8 cellular contexts compared by ENCODE assay signal in the genomic region with DNA sequence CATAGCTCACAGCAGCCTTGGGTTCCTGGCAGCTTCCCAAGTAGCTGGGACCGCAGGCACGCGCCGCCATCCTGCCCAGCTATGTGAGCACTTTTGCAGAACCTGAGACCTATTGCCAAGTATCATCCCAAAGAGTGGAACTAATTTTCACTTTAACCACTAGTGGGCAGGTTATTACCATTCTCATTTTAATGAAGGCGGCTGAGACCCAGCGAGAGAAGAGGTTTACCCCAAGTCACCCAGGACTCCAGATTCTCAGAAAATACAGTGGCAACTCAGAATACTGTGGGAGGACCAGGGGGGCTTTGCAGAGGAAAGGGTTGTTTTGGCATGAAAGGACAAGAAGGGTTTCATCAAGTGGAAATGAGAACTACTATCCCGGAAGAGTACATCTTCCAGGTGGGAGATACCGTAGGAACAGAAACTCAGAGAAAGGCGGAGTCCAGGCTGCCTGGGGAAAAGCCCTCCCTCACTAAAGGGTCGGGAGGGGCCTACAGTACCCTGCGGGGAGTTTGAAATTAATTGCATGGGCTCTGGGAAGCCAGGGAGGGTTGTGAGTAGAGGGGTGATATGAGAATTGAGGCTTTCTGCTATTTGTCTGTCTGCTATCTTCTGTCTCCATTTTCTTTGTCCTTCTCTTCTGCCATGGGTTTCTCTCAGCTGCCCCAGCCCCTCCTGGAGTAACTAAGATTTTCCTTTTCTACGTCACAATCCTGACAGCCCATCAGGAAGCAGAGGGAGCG.
DNase-seq lines count a peak whose midpoint lies in the region; ATAC-seq and TF ChIP-seq lines count a peak whose summit lies in the region.

No MANE protein-coding gene starts in this region.

- ATAC-seq in HG03460 (IDR thresholded peaks at IDR 0.05; ENCODE audit: unreplicated experiment) (no peak), GM18519 (IDR thresholded peaks at IDR 0.05; ENCODE audit: low FRiP score, unreplicated experiment) (no peak)

- no peaks in the 10 kb centered on the region for H3K36me3 Mint-ChIP-seq in nephron progenitor cell (ENCODE audit: low read depth)

- peak overlapping the region; percentile 74 for H3K4me3 Mint-ChIP-seq in nephron progenitor cell

- peaks cover 62% of the 10 kb centered on the region for H3K27me3 Mint-ChIP-seq in nephron progenitor cell (ENCODE audit: low read depth, poor library complexity)

- no peaks in the 10 kb centered on the region for H3K9me3 Mint-ChIP-seq in nephron progenitor cell

- peaks cover 41% of the 10 kb centered on the region for H3K4me1 Mint-ChIP-seq in nephron progenitor cell

- DNase-seq in DMS53 treated with DMSO at 0.1 percent for 48 hours (lab: John Stamatoyannopoulos, UW; ENCODE audit: unreplicated experiment) (peak; percentile 87), HUDEP-2 (lab: John Stamatoyannopoulos, UW; ENCODE audit: unreplicated experiment in 76 of 76) (peak in 72 of 76 experiments; percentile 17 to 90 (median 69)), NCI-H748 (lab: John Stamatoyannopoulos, UW; ENCODE audit: unreplicated experiment) (peak; percentile 82), fibroblast of mammary gland (ENCODE audit: low read depth) (peak; percentile 94), nephron progenitor cell (no peak)
- DNase-seq in activated T-cell treated with anti-CD3 and anti-CD28 coated beads, Interleukin-2, amount 50 U/mL, for 1 hour: peak; percentile 56

- TF ChIP-seq CTCF in fibroblast of mammary gland (conservative IDR thresholded peaks at IDR 0.05; ENCODE audit: control insufficient read depth, insufficient read depth, low read depth, low read length): peak; percentile 64
- TF ChIP-seq CTCF in nephron progenitor cell (IDR thresholded peaks at IDR 0.05): peak; percentile 57

- H3K4me3 ChIP-seq in fibroblast of mammary gland (ENCODE audit: control insufficient read depth, low read depth, low read length): no peak overlapping the region

- peak overlapping the region; percentile 20 for H3K27ac Mint-ChIP-seq in nephron progenitor cell
